ENCODE assay signal across 14 cellular contexts in the genomic region with DNA sequence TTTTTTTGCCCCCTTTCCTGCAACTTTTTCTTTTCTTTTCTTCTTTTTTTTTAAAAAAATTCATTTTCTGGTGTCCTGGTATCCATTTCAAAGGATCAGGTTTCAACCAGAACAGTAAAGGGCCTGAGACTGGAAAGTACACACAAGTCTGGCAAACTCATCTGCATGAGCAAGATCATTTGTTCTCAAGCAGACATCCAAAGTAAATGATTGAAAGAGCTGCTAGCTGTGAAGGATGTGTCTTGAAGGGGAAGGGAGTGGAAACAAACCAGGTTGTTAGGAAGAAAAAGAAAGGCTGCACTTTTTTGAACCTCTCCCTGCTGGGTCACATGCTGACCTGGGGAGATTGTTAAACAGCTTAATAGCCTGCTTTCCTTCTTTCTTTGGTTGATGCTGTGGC. TPM values are rescaled to one million over a fixed set of nuclear protein-coding genes. Genes with fewer than 3 reads are reported as not detected.
DNase-seq lines count a peak whose midpoint lies in the region; ATAC-seq, FAIRE-seq and TF ChIP-seq lines count a peak whose summit lies in the region.
"Had no signal": no experiment of that assay in that cellular context is flagged by ENCODE, and none has a peak within 500 bp of the region (broad histone marks: within the 10 kb centered on the region; RNA-seq: fewer than 3 reads in every experiment).

No MANE protein-coding gene starts in this region.

- H3K27me3 Mint-ChIP-seq in chondrocyte (ENCODE audit: low read depth): no peaks in the 10 kb centered on the region

- H3K36me3 Mint-ChIP-seq in chondrocyte (ENCODE audit: low read depth): peaks cover 2% of the 10 kb centered on the region

- H3K36me3 ChIP-seq in thoracic aorta: no peaks in the 10 kb centered on the region

- FAIRE-seq in HTR-8/SVneo (lab: Jason Lieb, UNC): peak; percentile 81
- FAIRE-seq: GM19239 had no signal

- H3K9me3 Mint-ChIP-seq in chondrocyte (ENCODE audit: low read depth): no peaks in the 10 kb centered on the region
- H3K9me3 Mint-ChIP-seq: activated T-helper 2 cell treated with anti-CD3 and anti-CD28 coated beads, Interferon-gamma antibody, Interleukin-2, Interleukin-4, amounts not matched to agents 10 μg/mL and 5 μg/mL and 100 μg/mL, durations not matched to agents 14 hours and 24 hours and 36 hours; stimulated activated naive CD8-positive, alpha-beta T cell treated with anti-CD3 and anti-CD28 coated beads, Interleukin-15, Interleukin-2, amounts not matched to agents 100 ng/mL and 50 ng/mL, for 24 hours; T-helper 1 cell treated with Interleukin-12 subunit alpha and Interleukin-12 subunit beta and Interleukin-4 antibody, amounts not matched to agents 30 μg/mL and 1 μg/mL, for 36 hours had no signal

- DNase-seq in HTR-8/SVneo (ENCODE audit: insufficient read length, low spot score) (no peak), chondrocyte (ENCODE audit: low spot score) (no peak), left lobe of liver (ENCODE audit: low spot score) (no peak), thoracic aorta (ENCODE audit: low spot score) (no peak), NCI-H1417 treated with DMSO at 0.1 percent for 48 hours (lab: John Stamatoyannopoulos, UW) (no peak), NCI-H1694 treated with DMSO at 0.1 percent for 48 hours (lab: John Stamatoyannopoulos, UW) (no peak), occipital lobe (lab: John Stamatoyannopoulos, UW) (no peak), COLO668 (lab: John Stamatoyannopoulos, UW; ENCODE audit: unreplicated experiment) (no peak)
- DNase-seq: NCI-H2171, right cardiac atrium had no signal

- H3K9me3 ChIP-seq in thoracic aorta: no peaks in the 10 kb centered on the region

- peak; percentile 38 for ATAC-seq in left lobe of liver
- ATAC-seq in thoracic aorta (ENCODE audit: insufficient number of reproducible peaks, low FRiP score, low read depth): no peak
- ATAC-seq: right cardiac atrium had no signal

- H3K27ac Mint-ChIP-seq in chondrocyte (ENCODE audit: unreplicated experiment): peak overlapping the region; percentile 78
- H3K27ac Mint-ChIP-seq: activated T-helper 2 cell treated with anti-CD3 and anti-CD28 coated beads, Interferon-gamma antibody, Interleukin-2, Interleukin-4, amounts not matched to agents 10 μg/mL and 5 μg/mL and 100 μg/mL, durations not matched to agents 14 hours and 24 hours and 36 hours; stimulated activated naive CD8-positive, alpha-beta T cell treated with anti-CD3 and anti-CD28 coated beads, Interleukin-15, Interleukin-2, amounts not matched to agents 100 ng/mL and 50 ng/mL, for 24 hours; T-helper 1 cell treated with Interleukin-12 subunit alpha and Interleukin-12 subunit beta and Interleukin-4 antibody, amounts not matched to agents 30 μg/mL and 1 μg/mL, for 36 hours had no signal

- H3K4me3 Mint-ChIP-seq in chondrocyte (ENCODE audit: unreplicated experiment): peak overlapping the region; percentile 17
- H3K4me3 Mint-ChIP-seq: stimulated activated naive CD8-positive, alpha-beta T cell treated with anti-CD3 and anti-CD28 coated beads, Interleukin-15, Interleukin-2, amounts not matched to agents 100 ng/mL and 50 ng/mL, for 24 hours; T-helper 1 cell treated with Interleukin-12 subunit alpha and Interleukin-12 subunit beta and Interleukin-4 antibody, amounts not matched to agents 30 μg/mL and 1 μg/mL, for 36 hours had no signal

- no peaks in the 10 kb centered on the region for H3K27me3 ChIP-seq in thoracic aorta (replicated peaks; ENCODE audit: insufficient read depth)

- H3K4me3 ChIP-seq in thoracic aorta: peak overlapping the region; percentile 85

- TF ChIP-seq CTCF in chondrocyte (IDR thresholded peaks at IDR 0.05) (no peak), thoracic aorta (IDR thresholded peaks at IDR 0.05) (no peak)

- peak overlapping the region; percentile 19 to 26 for H3K27ac ChIP-seq in thoracic aorta

- peaks cover 36 to 70% of the 10 kb centered on the region in 2 donors for H3K4me1 ChIP-seq in thoracic aorta (ENCODE audit: control insufficient read depth in 1 of 2, low read depth in 2 of 2)

- peaks cover 75% of the 10 kb centered on the region for H3K4me1 Mint-ChIP-seq in chondrocyte (ENCODE audit: low read depth)

RNA-seq across cellular contexts. Expression of a gene that starts 5.3 kb away (rescaled TPM):
- 114 to 132 TPM (median 116 TPM) in 3 replicates for total RNA-seq in chondrocyte
- total RNA-seq in left lobe of liver: 18.2 TPM
- total RNA-seq in thoracic aorta: 100 to 1,000 TPM; 355 to 434 TPM
- total RNA-seq in occipital lobe: 18.7 TPM
- total RNA-seq: activated T-helper 2 cell treated with anti-CD3 and anti-CD28 coated beads, Interferon-gamma antibody, Interleukin-2, Interleukin-4, amounts not matched to agents 10 μg/mL and 5 μg/mL and 100 μg/mL, durations not matched to agents 14 hours and 24 hours and 36 hours had no signal
